In the genomic region with DNA sequence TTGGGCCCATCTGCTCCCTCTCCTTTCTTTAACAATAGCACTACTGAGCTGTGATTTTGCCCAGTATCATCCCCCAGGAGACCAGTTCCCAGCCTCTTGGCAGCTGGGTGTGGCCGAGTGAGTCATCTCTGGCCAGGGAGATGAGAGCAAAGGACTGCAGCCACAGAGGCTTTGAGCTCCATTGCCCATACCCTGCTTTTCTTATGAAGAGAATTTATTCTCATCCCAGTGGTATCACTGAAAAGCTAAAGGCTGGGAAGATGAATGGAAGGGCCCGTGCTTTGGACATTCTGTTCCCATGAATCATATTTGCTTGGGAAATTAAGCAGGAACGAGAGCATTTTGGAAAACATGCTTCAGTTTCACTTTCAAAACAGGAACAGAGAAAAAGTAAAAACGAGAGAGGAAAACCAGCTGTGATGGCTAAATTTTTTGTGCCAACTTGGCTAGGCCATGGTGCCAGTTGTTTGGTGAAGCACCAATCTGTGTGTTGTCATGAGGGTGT, we compare ENCODE assay signal across 9 cellular contexts.
DNase-seq lines count a peak whose midpoint lies in the region; ATAC-seq and TF ChIP-seq lines count a peak whose summit lies in the region.
"Had no signal": no experiment of that assay in that cellular context is flagged by ENCODE, and none has a peak within 500 bp of the region (broad histone marks: within the 10 kb centered on the region; RNA-seq: fewer than 3 reads in every experiment).

No MANE protein-coding gene starts in this region.

- H3K27ac ChIP-seq in ACC112 (ENCODE audit: low read depth, low read length): peak overlapping the region; percentile 100
- H3K27ac ChIP-seq in duodenal mucosa (ENCODE audit: low read depth, low read length): peak overlapping the region; percentile 52
- peak overlapping the region; percentile 72 to 80 for H3K27ac ChIP-seq in mucosa of rectum (ENCODE audit: low read depth in 2 of 2, low read length in 2 of 2)

- H3K4me3 Mint-ChIP-seq in nephron progenitor cell: no peak overlapping the region
- H3K4me3 Mint-ChIP-seq: activated naive CD4-positive, alpha-beta T cell treated with anti-CD3 and anti-CD28 coated beads, Interleukin-2, amount 50 U/mL, for 24 hours had no signal

- H3K27me3 ChIP-seq in ACC112 (ENCODE audit: insufficient read depth, low read length) (no peaks in the 10 kb centered on the region), duodenal mucosa (ENCODE audit: control insufficient read depth in 1 of 2, insufficient read depth in 2 of 2, low read length in 2 of 2) (no peaks in the 10 kb centered on the region), mucosa of rectum (ENCODE audit: control insufficient read depth in 2 of 2, insufficient read depth in 2 of 2, low read length in 2 of 2) (no peaks in the 10 kb centered on the region)

- H3K79me2 ChIP-seq in ACC112 (ENCODE audit: control insufficient read depth, insufficient read depth, low read length, unreplicated experiment): no peaks in the 10 kb centered on the region

- TF ChIP-seq CTCF in nephron progenitor cell (IDR thresholded peaks at IDR 0.05): no peak

- H3K4me1 Mint-ChIP-seq in nephron progenitor cell: peaks cover 41% of the 10 kb centered on the region
- H3K4me1 Mint-ChIP-seq: activated naive CD4-positive, alpha-beta T cell treated with anti-CD3 and anti-CD28 coated beads, Interleukin-2, amount 50 U/mL, for 24 hours had no signal

- DNase-seq in NCI-H446 treated with DMSO at 0.1 percent for 48 hours (lab: John Stamatoyannopoulos, UW) (peak; percentile 70), NCI-H128 (lab: John Stamatoyannopoulos, UW; ENCODE audit: unreplicated experiment) (no peak), nephron progenitor cell (no peak)

- H3K36me3 Mint-ChIP-seq in nephron progenitor cell (ENCODE audit: low read depth): peaks cover 3% of the 10 kb centered on the region
- H3K36me3 Mint-ChIP-seq: activated naive CD4-positive, alpha-beta T cell treated with anti-CD3 and anti-CD28 coated beads, Interleukin-2, amount 50 U/mL, for 24 hours had no signal

- peaks cover 44% of the 10 kb centered on the region for H3K4me1 ChIP-seq in ACC112 (ENCODE audit: control insufficient read depth, insufficient read depth, low read length, unreplicated experiment)
- peaks cover 7 to 9% of the 10 kb centered on the region in 2 donors for H3K4me1 ChIP-seq in duodenal mucosa (ENCODE audit: control insufficient read depth in 1 of 2, insufficient read depth in 2 of 2, low read length in 2 of 2)
- peaks cover 4 to 6% of the 10 kb centered on the region in 2 donors for H3K4me1 ChIP-seq in mucosa of rectum (ENCODE audit: control insufficient read depth in 2 of 2, insufficient read depth in 2 of 2, low read length in 2 of 2)

- H3K27ac Mint-ChIP-seq in nephron progenitor cell: no peak overlapping the region
- H3K27ac Mint-ChIP-seq: activated naive CD4-positive, alpha-beta T cell treated with anti-CD3 and anti-CD28 coated beads, Interleukin-2, amount 50 U/mL, for 24 hours had no signal

- peak overlapping the region; percentile 3 for H2AFZ ChIP-seq in ACC112 (ENCODE audit: low read length, unreplicated experiment)

- H3K4me3 ChIP-seq in ACC112 (ENCODE audit: low read depth, low read length) (peak overlapping the region; percentile 65), duodenal mucosa (ENCODE audit: low read depth in 1 of 2, low read length in 2 of 2) (peak overlapping the region; percentile 54 to 69), mucosa of rectum (ENCODE audit: low read length in 2 of 2) (peak overlapping the region; percentile 2 to 56)

- ATAC-seq in GM19328 (IDR thresholded peaks at IDR 0.05; ENCODE audit: unreplicated experiment): peak; percentile 63
- no peak for ATAC-seq in HG02938 (IDR thresholded peaks at IDR 0.05; ENCODE audit: unreplicated experiment)

- no peaks in the 10 kb centered on the region for H3K9me3 ChIP-seq in duodenal mucosa (ENCODE audit: control insufficient read depth in 1 of 2, low read length in 2 of 2)
- H3K9me3 ChIP-seq in mucosa of rectum (ENCODE audit: control insufficient read depth in 2 of 2, low read length in 2 of 2): no peaks in the 10 kb centered on the region

- H3K36me3 ChIP-seq in ACC112 (ENCODE audit: insufficient read depth, low read length) (no peaks in the 10 kb centered on the region), duodenal mucosa (ENCODE audit: control insufficient read depth in 1 of 2, insufficient read depth in 2 of 2, low read length in 2 of 2) (no peaks in the 10 kb centered on the region), mucosa of rectum (ENCODE audit: control insufficient read depth in 2 of 2, insufficient read depth in 2 of 2, low read length in 2 of 2) (no peaks in the 10 kb centered on the region)

- H3K9ac ChIP-seq in duodenal mucosa (ENCODE audit: low read depth in 1 of 2, low read length in 2 of 2) (peak overlapping the region in 1 of 2 donors; percentile 51), mucosa of rectum (ENCODE audit: low read depth in 1 of 2, low read length in 2 of 2) (peak overlapping the region in 1 of 2 donors; percentile 24)

- peaks cover 4% of the 10 kb centered on the region for H3K27me3 Mint-ChIP-seq in nephron progenitor cell (ENCODE audit: low read depth, poor library complexity)

- peaks cover 19% of the 10 kb centered on the region for H3K9me3 Mint-ChIP-seq in nephron progenitor cell
- H3K9me3 Mint-ChIP-seq: activated naive CD4-positive, alpha-beta T cell treated with anti-CD3 and anti-CD28 coated beads, Interleukin-2, amount 50 U/mL, for 24 hours had no signal
